Comparison of ENCODE assay signal across 8 cellular contexts in genomic region chr15:41827880-41828746, GRCh38. TPM values are rescaled to one million over a fixed set of nuclear protein-coding genes. Genes with fewer than 3 reads are reported as not detected.
A peak's percentile ranks its signal among the peaks of the same experiment; 100 is the strongest.
DNase-seq lines count a peak whose midpoint lies in the region; ATAC-seq and TF ChIP-seq lines count a peak whose summit lies in the region.

TSS of gene JMJD7 (plus strand) at chr15:41828092. CDS start at chr15:41828125, 33 bp downstream.

- ATAC-seq in T-helper 17 cell (peak; percentile 95), left ventricle myocardium superior (peak; percentile 97), psoas muscle (peak; percentile 96 to 97 (median 96))

- peaks cover 0 to 40% of the 10 kb centered on the region in 2 donors for H3K36me3 ChIP-seq in psoas muscle (ENCODE audit: insufficient read depth in 1 of 2, low read depth in 1 of 2)
- H3K36me3 ChIP-seq in urinary bladder (ENCODE audit: insufficient read depth) = peaks cover 4% of the 10 kb centered on the region

- H3K27me3 Mint-ChIP-seq in T-helper 17 cell = no peaks in the 10 kb centered on the region

- 1% methylated on average over 52 to 65 of the region's 65 CpGs for WGBS in psoas muscle, 3 donors
- under 1% methylated on average over 65 of the region's 65 CpGs for WGBS in urinary bladder

- no peaks in the 10 kb centered on the region for H3K36me3 Mint-ChIP-seq in T-helper 17 cell (ENCODE audit: low read depth)

- H3K27ac ChIP-seq in psoas muscle = peak within 1 kb of the TSS; percentile 86
- peak within 1 kb of the TSS; percentile 43 for H3K27ac ChIP-seq in urinary bladder (ENCODE audit: low read depth)

- intact Hi-C loops in left ventricle myocardium superior (cut with micrococcal nuclease) (no loop called here), psoas muscle (cut with DNase I) (loop anchor here in 1 of 2 donors (5.0 kb wide), 1 partner anchor 139 kb away; no protein-coding TSS in a partner anchor)

- no peaks in the 10 kb centered on the region for H3K27me3 ChIP-seq in psoas muscle (ENCODE audit: insufficient read depth in 3 of 3, low read length in 2 of 3)

- POLR2A ChIA-PET in GM10248 (lab: Yijun Ruan, JAX) = no interaction called here
- POLR2A ChIA-PET in HEK293T (lab: Yijun Ruan, JAX) = interaction anchor here (0.5 to 0.7 kb wide), 2 partner anchors 11 to 102 kb away, joined by 3 read pairs; no protein-coding TSS in a partner anchor

- CTCF ChIA-PET in GM10248 (lab: Yijun Ruan, JAX) = interaction anchor here (3.7 kb wide), 1 partner anchor 16 kb away, joined by 15 read pairs; no protein-coding TSS in a partner anchor
- CTCF ChIA-PET in HEK293T (lab: Yijun Ruan, JAX) = interaction anchor here (1.0 kb wide), 1 partner anchor 81 kb away, joined by 3 read pairs; no protein-coding TSS in a partner anchor

- TF ChIP-seq CTCF in GM10248 (IDR thresholded peaks at IDR 0.05; ENCODE audit: control extremely low read depth, extremely low read depth, low read depth, missing control alignments) (no peak), psoas muscle (IDR thresholded peaks at IDR 0.05) (no peak)

- peak within 1 kb of the TSS; percentile 100 for H3K4me3 Mint-ChIP-seq in T-helper 17 cell

- H3K9me3 ChIP-seq in T-helper 17 cell (ENCODE audit: control insufficient read depth, low read length, poor library complexity, severe bottlenecking) (no peaks in the 10 kb centered on the region), psoas muscle (no peaks in the 10 kb centered on the region)

- peak within 1 kb of the TSS; percentile 93 for H3K4me3 ChIP-seq in psoas muscle
- H3K4me3 ChIP-seq in urinary bladder (ENCODE audit: low read depth, low read length) = peak within 1 kb of the TSS; percentile 46

- peak within 1 kb of the TSS; percentile 96 for H3K27ac Mint-ChIP-seq in T-helper 17 cell

- H3K4me1 Mint-ChIP-seq in T-helper 17 cell = peaks cover 38% of the 10 kb centered on the region

- DNase-seq in GM10248 (ENCODE audit: extremely low spot score) = peak; percentile 100
- peak; percentile 97 for DNase-seq in HEK293T (ENCODE audit: extremely low spot score)
- DNase-seq in NCI-H1105 (lab: John Stamatoyannopoulos, UW) = peak; percentile 64
- peak; percentile 94 to 99 (median 95) for DNase-seq in T-helper 17 cell
- DNase-seq in amniotic stem cell (lab: John Stamatoyannopoulos, UW) = peak; percentile 86
- peak; percentile 97 for DNase-seq in left ventricle myocardium superior
- DNase-seq in psoas muscle = peak; percentile 96 to 98

- H3K4me1 ChIP-seq in psoas muscle (peaks cover 21% of the 10 kb centered on the region), urinary bladder (ENCODE audit: insufficient read depth) (no peaks in the 10 kb centered on the region)

TF ChIP-seq in HEK293T, 16 proteins besides CTCF, POLR2A, EP300 and RAD21:
- peak; percentile 39; the same call in 1 of the 2 replicates for TF ChIP-seq L3MBTL2 (conservative IDR thresholded peaks at IDR 0.05)
- no peak for TF ChIP-seq HDGF (IDR thresholded peaks at IDR 0.05; ENCODE audit: borderline replicate concordance)

RNA-seq across cellular contexts. Expression of gene JMJD7, which starts in this region (rescaled TPM):
- 10 to 100 TPM; 26.7 to 35.6 TPM for total RNA-seq in T-helper 17 cell
- total RNA-seq in left ventricle myocardium superior = 16.7 TPM
- total RNA-seq in psoas muscle = 1 to 10 TPM; 5.8 to 8.0 (median 6.7) TPM
- polyA plus RNA-seq in psoas muscle = 1 to 10 TPM; 4.4 to 6.4 (median 4.6) TPM
- 4.2 TPM for total RNA-seq in urinary bladder
- 15.7 TPM for polyA plus RNA-seq in urinary bladder

Comparison
In these comparisons a context has a peak if more than half of its experiments do, and no peak if none do; other contexts are left out.
1. Peak in every context shown above with its lines: DNase-seq, ATAC-seq, H3K4me3 ChIP-seq and H3K27ac ChIP-seq.